In the genomic region with DNA sequence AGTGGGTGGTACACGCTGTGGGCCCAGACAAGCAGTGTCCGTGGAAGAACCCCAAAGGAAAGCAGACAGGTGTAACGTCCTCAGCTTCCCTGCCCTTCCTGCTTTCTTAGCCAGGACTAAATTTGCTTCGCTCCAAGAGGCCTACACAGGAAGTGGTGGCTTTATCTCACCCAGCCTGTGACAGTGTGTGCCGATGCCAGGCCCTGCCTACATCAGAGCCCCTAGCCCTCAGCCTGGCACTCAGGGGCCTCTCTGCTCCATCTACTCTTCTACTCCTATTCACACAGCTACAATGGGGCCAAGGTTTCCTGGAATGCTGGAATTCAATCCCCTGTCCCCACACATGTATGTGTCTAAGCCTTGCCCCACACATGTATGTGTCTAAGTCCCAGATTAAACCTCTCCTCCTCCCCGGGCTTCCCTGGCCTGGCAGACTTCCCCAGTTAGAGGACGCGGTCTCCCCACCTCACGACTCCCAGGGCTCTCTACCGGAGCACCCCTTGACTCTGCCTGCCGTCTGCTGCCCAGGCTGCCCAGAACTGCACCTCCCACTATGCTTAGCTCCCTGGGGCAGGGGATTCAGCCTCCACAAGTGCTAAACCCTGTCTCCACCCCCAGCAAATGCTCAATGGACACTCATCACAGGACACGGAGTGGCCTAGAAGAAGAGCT, we compare ENCODE assay signal across 11 cellular contexts. TPM values are rescaled to one million over a fixed set of nuclear protein-coding genes. Genes with fewer than 3 reads are reported as not detected.
A peak's percentile ranks its signal among the peaks of the same experiment; 100 is the strongest.
DNase-seq lines count a peak whose midpoint lies in the region; ATAC-seq and TF ChIP-seq lines count a peak whose summit lies in the region.
"Had no signal": no experiment of that assay in that cellular context is flagged by ENCODE, and none has a peak within 500 bp of the region (broad histone marks: within the 10 kb centered on the region; RNA-seq: fewer than 3 reads in every experiment).

No MANE protein-coding gene starts in this region.

- TF ChIP-seq CTCF in CD14-positive monocyte (IDR thresholded peaks at IDR 0.05) (no peak), GM20000 (IDR thresholded peaks at IDR 0.05; ENCODE audit: extremely low read depth, missing control alignments) (no peak)

- H3K36me3 Mint-ChIP-seq in activated naive CD4-positive, alpha-beta T cell treated with anti-CD3 and anti-CD28 coated beads for 36 hours (ENCODE audit: low read depth), result peaks cover 9% of the 10 kb centered on the region
- peaks cover 47% of the 10 kb centered on the region in 2 donors for H3K36me3 Mint-ChIP-seq in CD14-positive monocyte

- peaks cover 52% of the 10 kb centered on the region for H3K4me1 Mint-ChIP-seq in activated naive CD4-positive, alpha-beta T cell treated with anti-CD3 and anti-CD28 coated beads for 36 hours (ENCODE audit: low read depth)
- H3K4me1 Mint-ChIP-seq in CD14-positive monocyte, result peaks cover 26% of the 10 kb centered on the region

- peak; percentile 13 for ATAC-seq in left lobe of liver
- ATAC-seq in GM19395 (IDR thresholded peaks at IDR 0.05; ENCODE audit: unreplicated experiment), result no peak

- intact Hi-C loops in activated naive CD4-positive, alpha-beta T cell treated with anti-CD3 and anti-CD28 coated beads for 36 hours (cut with micrococcal nuclease), result loop anchor here (2.0 kb wide), 1 partner anchor 57 kb away; no protein-coding TSS in a partner anchor
- intact Hi-C loops in CD14-positive monocyte (cut with micrococcal nuclease), result no loop called here

- no peaks in the 10 kb centered on the region for H3K27me3 Mint-ChIP-seq in activated naive CD4-positive, alpha-beta T cell treated with anti-CD3 and anti-CD28 coated beads for 36 hours (ENCODE audit: low read depth)
- H3K27me3 Mint-ChIP-seq in CD14-positive monocyte (ENCODE audit: low read depth in 3 of 3), result peaks cover 0 to 7% (median 0%) of the 10 kb centered on the region in 3 donors

- DNase-seq in stimulated activated CD4-positive, alpha-beta T cell treated with anti-CD3 and anti-CD28 coated beads, Interleukin-4, amount 100 ng/mL, for 24 hours, result peak; percentile 35
- DNase-seq in stimulated activated CD4-positive, alpha-beta T cell treated with anti-CD3 and anti-CD28 coated beads, Interleukin-4, amount 100 ng/mL, for 1 hour, result no peak
- DNase-seq in activated naive CD4-positive, alpha-beta T cell treated with anti-CD3 and anti-CD28 coated beads for 36 hours, result peak; percentile 58
- no peak for DNase-seq in left lobe of liver (ENCODE audit: low spot score)
- DNase-seq in CD14-positive monocyte (ENCODE audit: low spot score), result no peak
- DNase-seq in GM20000 (ENCODE audit: low spot score), result no peak
- DNase-seq in DMS 273 treated with DMSO at 0.1 percent for 48 hours (lab: John Stamatoyannopoulos, UW), result no peak
- DNase-seq: effector CD8-positive, alpha-beta T cell had no signal

- no peak overlapping the region for H3K4me3 Mint-ChIP-seq in activated naive CD4-positive, alpha-beta T cell treated with anti-CD3 and anti-CD28 coated beads for 36 hours
- no peak overlapping the region for H3K4me3 Mint-ChIP-seq in CD14-positive monocyte

- no peaks in the 10 kb centered on the region for H3K9me3 Mint-ChIP-seq in activated naive CD4-positive, alpha-beta T cell treated with anti-CD3 and anti-CD28 coated beads for 36 hours
- H3K9me3 Mint-ChIP-seq in CD14-positive monocyte, result peaks cover 0 to 2% (median 0%) of the 10 kb centered on the region in 7 donors

- H3K27ac Mint-ChIP-seq in activated naive CD4-positive, alpha-beta T cell treated with anti-CD3 and anti-CD28 coated beads for 36 hours, result peak overlapping the region; percentile 83
- peak overlapping the region in 3 of 7 donors; percentile 32 to 73 (median 69) for H3K27ac Mint-ChIP-seq in CD14-positive monocyte

- CTCF ChIA-PET in activated naive CD4-positive, alpha-beta T cell treated with anti-CD3 and anti-CD28 coated beads for 36 hours (lab: Charles Lee), result interaction anchor here (0.5 to 1.7 kb wide), 11 partner anchors 9 to 444 kb away, joined by 3 to 8 read pairs (median 4); a partner anchor contains a TSS

RNA-seq across cellular contexts. Expression of a gene that starts 8.2 kb away (rescaled TPM):
- total RNA-seq in activated naive CD4-positive, alpha-beta T cell treated with anti-CD3 and anti-CD28 coated beads for 36 hours, result 10 to 100 TPM; 11.8 to 11.9 TPM
- total RNA-seq in left lobe of liver, result 23.8 TPM
- polyA plus RNA-seq in CD14-positive monocyte, result 1 to 10 TPM; 8.3 to 9.2 TPM

RNA-seq across cellular contexts. Expression of a gene that starts 11.4 kb away (rescaled TPM):
- not detected for total RNA-seq in activated naive CD4-positive, alpha-beta T cell treated with anti-CD3 and anti-CD28 coated beads for 36 hours
- total RNA-seq in left lobe of liver, result 0.45 TPM
- not detected for polyA plus RNA-seq in CD14-positive monocyte
- total RNA-seq: smooth muscle cell had no signal
- polyA plus RNA-seq: keratinocyte had no signal

RNA-seq across cellular contexts. Expression of a gene that starts 14.5 kb away (rescaled TPM):
- total RNA-seq in activated naive CD4-positive, alpha-beta T cell treated with anti-CD3 and anti-CD28 coated beads for 36 hours, result 1 to 10 TPM in 1 of 2 experiments, under 1 TPM in 1; 0.74 to 1.1 TPM
- 0.55 TPM for total RNA-seq in left lobe of liver
- polyA plus RNA-seq in CD14-positive monocyte, result not detected
- total RNA-seq: smooth muscle cell had no signal

RNA-seq across cellular contexts. Expression of a gene that starts 20.2 kb away (rescaled TPM):
- 1 to 10 TPM; 6.0 to 6.3 TPM for total RNA-seq in activated naive CD4-positive, alpha-beta T cell treated with anti-CD3 and anti-CD28 coated beads for 36 hours
- total RNA-seq in left lobe of liver, result 23.1 TPM
- under 1 TPM in 1 of 2 donors, not detected in 1; 0.17 TPM for polyA plus RNA-seq in CD14-positive monocyte

RNA-seq across cellular contexts. Expression of a gene that starts 42.7 kb away (rescaled TPM):
- 10 to 100 TPM; 56.1 to 56.8 TPM for total RNA-seq in activated naive CD4-positive, alpha-beta T cell treated with anti-CD3 and anti-CD28 coated beads for 36 hours
- 27.3 TPM for total RNA-seq in left lobe of liver
- polyA plus RNA-seq in CD14-positive monocyte, result 10 to 100 TPM; 35.1 to 45.3 TPM

Comparison
In these comparisons a context has a peak if more than half of its experiments do, and no peak if none do; other contexts are left out.
1. DNase-seq: peak in stimulated activated CD4-positive, alpha-beta T cell treated with anti-CD3 and anti-CD28 coated beads, Interleukin-4, amount 100 ng/mL, for 24 hours (single experiment) and activated naive CD4-positive, alpha-beta T cell treated with anti-CD3 and anti-CD28 coated beads for 36 hours (single experiment); none in stimulated activated CD4-positive, alpha-beta T cell treated with anti-CD3 and anti-CD28 coated beads, Interleukin-4, amount 100 ng/mL, for 1 hour (single experiment), left lobe of liver (single experiment), CD14-positive monocyte (single experiment), GM20000 (single experiment) and DMS 273 treated with DMSO at 0.1 percent for 48 hours (single experiment).